ENCODE assay signal across 30 cellular contexts in the genomic region with DNA sequence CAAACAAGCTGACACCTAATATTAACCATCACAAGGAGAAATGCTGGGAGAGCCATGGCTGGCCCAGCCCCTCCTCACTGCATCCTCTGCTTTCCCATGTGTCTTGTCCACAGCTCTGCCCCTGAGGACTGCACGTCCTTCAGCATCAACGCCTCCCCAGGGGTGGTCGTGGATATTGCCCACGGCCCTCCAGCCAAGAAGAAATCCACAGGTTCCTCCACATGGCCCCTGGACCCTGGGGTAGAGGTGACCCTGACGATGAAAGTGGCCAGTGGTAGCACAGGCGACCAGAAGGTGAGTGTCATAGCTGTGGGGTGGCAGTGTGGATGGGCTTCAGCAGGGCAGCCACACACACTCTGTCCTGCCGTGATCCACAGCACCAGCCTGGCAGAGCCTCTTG. TPM values are rescaled to one million over a fixed set of nuclear protein-coding genes. Genes with fewer than 3 reads are reported as not detected.
"Had no signal": no experiment of that assay in that cellular context is flagged by ENCODE, and none has a peak within 500 bp of the region (broad histone marks: within the 10 kb centered on the region; RNA-seq: fewer than 3 reads in every experiment).

No MANE protein-coding gene starts in this region.

- H3K4me1 ChIP-seq: esophagus squamous epithelium, gastrocnemius medialis, heart right ventricle, left lung, lower lobe of right lung had no signal

- H3K4me3 Mint-ChIP-seq: mesothelial cell of epicardium had no signal

- DNase-seq: dermis blood vessel endothelial cell; dorsolateral prefrontal cortex; effector CD4-positive, alpha-beta T cell; effector memory CD4-positive, alpha-beta T cell; erythroblast; esophagus squamous epithelium; foreskin fibroblast; foreskin melanocyte; gastrocnemius medialis; glutamatergic neuron; head of caudate nucleus; heart right ventricle; hippocampal formation; left cardiac atrium; left lung; left ventricle myocardium superior; lower lobe of right lung; mesenchymal stem cell; mucosa of descending colon had no signal

- H3K4me3 ChIP-seq: coronary artery, dorsolateral prefrontal cortex, esophagus squamous epithelium, gastrocnemius medialis, heart right ventricle, left lung, lower lobe of right lung, mucosa of descending colon had no signal

- H3K36me3 ChIP-seq: esophagus squamous epithelium, gastrocnemius medialis, heart right ventricle, lower lobe of right lung had no signal

- H3K36me3 Mint-ChIP-seq: mesothelial cell of epicardium had no signal

- H3K27ac ChIP-seq: coronary artery, dorsolateral prefrontal cortex, epithelial cell of prostate, esophagus squamous epithelium, gastrocnemius medialis, heart right ventricle, left lung, lower lobe of right lung had no signal

- H3K9me3 ChIP-seq: esophagus squamous epithelium, gastrocnemius medialis, left lung, lower lobe of right lung, mucosa of descending colon had no signal

- ATAC-seq: esophagus mucosa, gastrocnemius medialis, heart right ventricle, left cardiac atrium, left lung, left ventricle myocardium superior, lower lobe of right lung, mucosa of descending colon had no signal

- H3K27ac Mint-ChIP-seq: mesothelial cell of epicardium had no signal

- H3K4me1 Mint-ChIP-seq: mesothelial cell of epicardium had no signal

RNA-seq across cellular contexts. Expression of a gene that starts 22.9 kb away (rescaled TPM):
- total RNA-seq: dermis blood vessel endothelial cell, esophagus mucosa, esophagus squamous epithelium, gastrocnemius medialis, glomerular endothelial cell, kidney epithelial cell, lung microvascular endothelial cell, mesothelial cell of epicardium, myocyte had no signal

RNA-seq across cellular contexts. Expression of a gene that starts 41.1 kb away (rescaled TPM):
- total RNA-seq: dermis blood vessel endothelial cell, dorsolateral prefrontal cortex, esophagus mucosa, esophagus squamous epithelium, gastrocnemius medialis, glomerular endothelial cell, heart right ventricle, kidney epithelial cell, left cardiac atrium, left lung, left ventricle myocardium superior, lower leg skin, lower lobe of right lung, lung microvascular endothelial cell, mesenteric fat pad, mesothelial cell of epicardium, mucosa of descending colon, myocyte had no signal
- polyA plus RNA-seq: heart right ventricle, keratinocyte had no signal
